In genomic region chr11:9626778-9627394, GRCh38 we compare ENCODE assay signal across 14 cellular contexts.
DNase-seq lines count a peak whose midpoint lies in the region; ATAC-seq and TF ChIP-seq lines count a peak whose summit lies in the region.
"Had no signal": no experiment of that assay in that cellular context is flagged by ENCODE, and none has a peak within 500 bp of the region (broad histone marks: within the 10 kb centered on the region; RNA-seq: fewer than 3 reads in every experiment).

No MANE protein-coding gene starts in this region.

- H3K4me1 Mint-ChIP-seq in stimulated activated memory B cell treated with anti-CD40 and anti-IgM and Interleukin-4, amounts not matched to agents 10 μg/mL and 1 μg/mL and 100 μg/mL, for 72 hours, result peaks cover 68% of the 10 kb centered on the region

- H3K36me3 Mint-ChIP-seq in stimulated activated memory B cell treated with anti-CD40 and anti-IgM and Interleukin-4, amounts not matched to agents 10 μg/mL and 1 μg/mL and 100 μg/mL, for 72 hours, result no peaks in the 10 kb centered on the region

- ATAC-seq in HG02798 (IDR thresholded peaks at IDR 0.05; ENCODE audit: poor library complexity, unreplicated experiment) (peak; percentile 48), GM19023 (IDR thresholded peaks at IDR 0.05; ENCODE audit: unreplicated experiment) (no peak), HG02852 (IDR thresholded peaks at IDR 0.05; ENCODE audit: unreplicated experiment) (no peak)
- peak; percentile 54 for ATAC-seq in stimulated activated memory B cell treated with anti-CD40 and anti-IgM and Interleukin-4, amounts not matched to agents 10 μg/mL and 1 μg/mL and 100 μg/mL, for 72 hours
- ATAC-seq: left colon had no signal

- peak overlapping the region; percentile 94 for H3K27ac Mint-ChIP-seq in stimulated activated memory B cell treated with anti-CD40 and anti-IgM and Interleukin-4, amounts not matched to agents 10 μg/mL and 1 μg/mL and 100 μg/mL, for 72 hours
- H3K27ac Mint-ChIP-seq: T-helper 2 cell treated with Interferon-gamma antibody and Interleukin-4, amounts not matched to agents 5 μg/mL and 100 μg/mL, for 36 hours had no signal

- no peak overlapping the region for H3K4me3 ChIP-seq in choroid plexus epithelial cell (ENCODE audit: low read depth, low read length)
- H3K4me3 ChIP-seq: Peyer's patch had no signal

- no peak for TF ChIP-seq CTCF in choroid plexus epithelial cell (conservative IDR thresholded peaks at IDR 0.05; ENCODE audit: low read depth, low read length)

- no peak overlapping the region for H3K4me3 Mint-ChIP-seq in stimulated activated memory B cell treated with anti-CD40 and anti-IgM and Interleukin-4, amounts not matched to agents 10 μg/mL and 1 μg/mL and 100 μg/mL, for 72 hours
- H3K4me3 Mint-ChIP-seq: T-helper 2 cell treated with Interferon-gamma antibody and Interleukin-4, amounts not matched to agents 5 μg/mL and 100 μg/mL, for 36 hours had no signal

- no peaks in the 10 kb centered on the region for H3K27me3 Mint-ChIP-seq in stimulated activated memory B cell treated with anti-CD40 and anti-IgM and Interleukin-4, amounts not matched to agents 10 μg/mL and 1 μg/mL and 100 μg/mL, for 72 hours

- peak; percentile 18 for DNase-seq in choroid plexus epithelial cell (ENCODE audit: low read depth)
- DNase-seq in islet precursor cell, result peak; percentile 58
- no peak for DNase-seq in stimulated activated CD4-positive, alpha-beta T cell treated with anti-CD3 and anti-CD28 coated beads, Interleukin-1b, Interleukin-23, amount 100 ng/mL, for 48 hours
- DNase-seq: activated CD8-positive, alpha-beta memory T cell treated with anti-CD3 and anti-CD28 coated beads, Interleukin-2, amount 50 U/mL, for 4 hours; amniotic stem cell; Caco-2; left colon; NCI-H2081 treated with DMSO at 0.1 percent for 48 hours; Peyer's patch had no signal

- H3K9me3 Mint-ChIP-seq in stimulated activated memory B cell treated with anti-CD40 and anti-IgM and Interleukin-4, amounts not matched to agents 10 μg/mL and 1 μg/mL and 100 μg/mL, for 72 hours, result no peaks in the 10 kb centered on the region
- H3K9me3 Mint-ChIP-seq: T-helper 2 cell treated with Interferon-gamma antibody and Interleukin-4, amounts not matched to agents 5 μg/mL and 100 μg/mL, for 36 hours had no signal

Comparison
In these comparisons a context has a peak if more than half of its experiments do, and no peak if none do; other contexts are left out.
1. ATAC-seq: peak in HG02798 (single experiment) and stimulated activated memory B cell treated with anti-CD40 and anti-IgM and Interleukin-4, amounts not matched to agents 10 μg/mL and 1 μg/mL and 100 μg/mL, for 72 hours (single experiment); none in GM19023 (single experiment) and HG02852 (single experiment).